ENCODE assay signal across 8 cellular contexts in genomic region chr3:172550347-172550943, GRCh38.
DNase-seq lines count a peak whose midpoint lies in the region; ATAC-seq and TF ChIP-seq lines count a peak whose summit lies in the region.

No MANE protein-coding gene starts in this region.

- no peak for TF ChIP-seq POLR2A in erythroblast (IDR thresholded peaks at IDR 0.05; ENCODE audit: low read length)

- ATAC-seq in HG03159 (IDR thresholded peaks at IDR 0.05; ENCODE audit: unreplicated experiment) (peak; percentile 67), HG03097 (IDR thresholded peaks at IDR 0.05; ENCODE audit: low FRiP score, unreplicated experiment) (no peak)

- peak; percentile 88 for DNase-seq in EH (ENCODE audit: low read depth)
- peak; percentile 58 to 59 for DNase-seq in activated CD4-positive, alpha-beta T cell treated with anti-CD3 and anti-CD28 coated beads for 24 hours (ENCODE audit: low read depth in 2 of 2)
- peak; percentile 80 to 81 for DNase-seq in erythroblast (lab: John Stamatoyannopoulos, UW)
- DNase-seq in stimulated activated CD8-positive, alpha-beta memory T cell treated with anti-CD3 and anti-CD28 coated beads, Interleukin-12 subunit alpha, Interleukin-12 subunit beta, amount 100 ng/mL, for 1 hour (ENCODE audit: low read depth): peak; percentile 27
- DNase-seq in HEK293T (ENCODE audit: extremely low spot score): no peak
- DNase-seq in cerebellar nuclear complex (lab: John Stamatoyannopoulos, UW): no peak

- CTCF ChIA-PET in HEK293T (lab: Yijun Ruan, JAX): no interaction called here

- POLR2A ChIA-PET in HEK293T (lab: Yijun Ruan, JAX): no interaction called here

TF ChIP-seq in HEK293T, 16 proteins besides CTCF, POLR2A, EP300 and RAD21:
- TF ChIP-seq BHLHE40 (IDR thresholded peaks at IDR 0.05; ENCODE audit: borderline replicate concordance): no peak
- no peak for TF ChIP-seq NFRKB (IDR thresholded peaks at IDR 0.05)
- TF ChIP-seq TARDBP (IDR thresholded peaks at IDR 0.05): no peak
- no peak for TF ChIP-seq L3MBTL2 (conservative IDR thresholded peaks at IDR 0.05)
- TF ChIP-seq LEF1 (IDR thresholded peaks at IDR 0.05; ENCODE audit: borderline replicate concordance): no peak
- no peak for TF ChIP-seq SP1 (IDR thresholded peaks at IDR 0.05)
- TF ChIP-seq FOXK2 (IDR thresholded peaks at IDR 0.05): no peak
- no peak for TF ChIP-seq CTBP1 (IDR thresholded peaks at IDR 0.05; ENCODE audit: borderline replicate concordance)
- TF ChIP-seq SUZ12 (IDR thresholded peaks at IDR 0.05): no peak
- TF ChIP-seq ARNT (IDR thresholded peaks at IDR 0.05): no peak
- TF ChIP-seq FOXM1 (IDR thresholded peaks at IDR 0.05; ENCODE audit: borderline replicate concordance): no peak
- TF ChIP-seq ZNF384 (IDR thresholded peaks at IDR 0.05): no peak
- no peak for TF ChIP-seq ELF4 (IDR thresholded peaks at IDR 0.05)
- TF ChIP-seq HDGF (IDR thresholded peaks at IDR 0.05; ENCODE audit: borderline replicate concordance): no peak
- no peak for TF ChIP-seq FOXA1 (IDR thresholded peaks at IDR 0.05)
- TF ChIP-seq, protein P1, sequence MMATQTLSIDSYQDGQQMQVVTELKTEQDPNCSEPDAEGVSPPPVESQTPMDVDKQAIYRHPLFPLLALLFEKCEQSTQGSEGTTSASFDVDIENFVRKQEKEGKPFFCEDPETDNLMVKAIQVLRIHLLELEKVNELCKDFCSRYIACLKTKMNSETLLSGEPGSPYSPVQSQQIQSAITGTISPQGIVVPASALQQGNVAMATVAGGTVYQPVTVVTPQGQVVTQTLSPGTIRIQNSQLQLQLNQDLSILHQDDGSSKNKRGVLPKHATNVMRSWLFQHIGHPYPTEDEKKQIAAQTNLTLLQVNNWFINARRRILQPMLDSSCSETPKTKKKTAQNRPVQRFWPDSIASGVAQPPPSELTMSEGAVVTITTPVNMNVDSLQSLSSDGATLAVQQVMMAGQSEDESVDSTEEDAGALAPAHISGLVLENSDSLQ (IDR thresholded peaks at IDR 0.05): no peak

Comparison
In these comparisons a context has a peak if more than half of its experiments do, and no peak if none do; other contexts are left out.
1. DNase-seq: peak in EH (single experiment), activated CD4-positive, alpha-beta T cell treated with anti-CD3 and anti-CD28 coated beads for 24 hours (2 of 2), erythroblast (2 of 2) and stimulated activated CD8-positive, alpha-beta memory T cell treated with anti-CD3 and anti-CD28 coated beads, Interleukin-12 subunit alpha, Interleukin-12 subunit beta, amount 100 ng/mL, for 1 hour (single experiment); none in HEK293T (single experiment) and cerebellar nuclear complex (0 of 2).